In genomic region chr1:154861607-154862094, GRCh38 we compare ENCODE assay signal across 1 cellular context.
TF ChIP-seq lines count a peak whose summit lies in the region.

No MANE protein-coding gene starts in this region.

TF ChIP-seq in H1, 55 proteins besides CTCF, POLR2A, EP300 and RAD21:
- TF ChIP-seq ASH2L (IDR thresholded peaks at IDR 0.05; ENCODE audit: low read length) (no peak), YY1 (IDR thresholded peaks at IDR 0.05; ENCODE audit: low read depth, low read length) (no peak), MAFK (IDR thresholded peaks at IDR 0.05; ENCODE audit: low read depth, low read length) (no peak), SP1 (IDR thresholded peaks at IDR 0.05; ENCODE audit: low read depth, low read length) (no peak), POLR2AphosphoS5 (IDR thresholded peaks at IDR 0.05; ENCODE audit: low read depth, low read length) (no peak), SUZ12 (IDR thresholded peaks at IDR 0.05; ENCODE audit: low read length) (no peak), GABPA (IDR thresholded peaks at IDR 0.05; ENCODE audit: borderline replicate concordance, insufficient read depth, low read length) (no peak), CREB1 (IDR thresholded peaks at IDR 0.05) (no peak), CTBP2 (IDR thresholded peaks at IDR 0.05; ENCODE audit: borderline replicate concordance, insufficient read depth, insufficient read length, low read length) (no peak), KDM1A (IDR thresholded peaks at IDR 0.05; ENCODE audit: borderline replicate concordance, low read length) (no peak), EGR1 (IDR thresholded peaks at IDR 0.05; ENCODE audit: borderline replicate concordance, low read depth, low read length) (no peak), CHD7 (IDR thresholded peaks at IDR 0.05; ENCODE audit: insufficient replicate concordance, low read length) (no peak), SP2 (IDR thresholded peaks at IDR 0.05; ENCODE audit: low read length) (no peak), HDAC2 (IDR thresholded peaks at IDR 0.05; ENCODE audit: borderline replicate concordance in 1 of 2, low read depth in 2 of 2, low read length in 2 of 2) (no peak), TAF7 (optimal IDR thresholded peaks at IDR 0.05; ENCODE audit: borderline replicate concordance, low read depth, low read length) (no peak), GTF2F1 (IDR thresholded peaks at IDR 0.05; ENCODE audit: borderline replicate concordance, low read depth, low read length) (no peak), CBX8 (IDR thresholded peaks at IDR 0.05; ENCODE audit: borderline replicate concordance, low read depth, low read length) (no peak), POU5F1 (IDR thresholded peaks at IDR 0.05; ENCODE audit: low read depth, low read length) (no peak), FOSL1 (IDR thresholded peaks at IDR 0.05; ENCODE audit: insufficient read depth, low read depth, low read length) (no peak)
